Comparison of ENCODE assay signal across 7 cellular contexts in genomic region chr22:25235547-25236290, GRCh38. TPM values are rescaled to one million over a fixed set of nuclear protein-coding genes. Genes with fewer than 3 reads are reported as not detected.
DNase-seq lines count a peak whose midpoint lies in the region; ATAC-seq, FAIRE-seq and TF ChIP-seq lines count a peak whose summit lies in the region.

No MANE protein-coding gene starts in this region.

- H3K9me3 ChIP-seq in osteoblast (ENCODE audit: low read depth, low read length): no peaks in the 10 kb centered on the region
- H3K9me3 ChIP-seq in upper lobe of left lung: no peaks in the 10 kb centered on the region

- no peak for FAIRE-seq in frontal cortex (lab: Jason Lieb, UNC)

- 14 to 19% methylated on average over 21 to 30 of the region's 30 CpGs for WGBS in upper lobe of left lung, 2 donors

- H3K4me1 ChIP-seq in KMS-11 (ENCODE audit: low read depth, poor library complexity, severe bottlenecking) (no peaks in the 10 kb centered on the region), osteoblast (ENCODE audit: insufficient read depth, low read length) (no peaks in the 10 kb centered on the region), upper lobe of left lung (peaks cover 0 to 6% (median 2%) of the 10 kb centered on the region in 4 donors)

- H3K36me3 ChIP-seq in KMS-11 (ENCODE audit: insufficient read depth): no peaks in the 10 kb centered on the region
- no peaks in the 10 kb centered on the region for H3K36me3 ChIP-seq in osteoblast (ENCODE audit: insufficient read depth, low read length)
- no peaks in the 10 kb centered on the region for H3K36me3 ChIP-seq in upper lobe of left lung

- H3K4me2 ChIP-seq in KMS-11 (peak overlapping the region; percentile 49), osteoblast (ENCODE audit: insufficient read depth, low read length) (peak overlapping the region; percentile 43)

- no peaks in the 10 kb centered on the region for H3K27me3 ChIP-seq in KMS-11 (ENCODE audit: insufficient read depth, low read depth)
- H3K27me3 ChIP-seq in osteoblast (ENCODE audit: insufficient read depth, low read length): no peaks in the 10 kb centered on the region
- no peaks in the 10 kb centered on the region for H3K27me3 ChIP-seq in upper lobe of left lung

- peak; percentile 75 to 78 for ATAC-seq in upper lobe of left lung (ENCODE audit: low FRiP score in 2 of 2)

- TF ChIP-seq CTCF in GM12875 (IDR thresholded peaks at IDR 0.05; ENCODE audit: borderline replicate concordance, insufficient read depth, low read depth, low read length) (peak; percentile 88), KMS-11 (conservative IDR thresholded peaks at IDR 0.05; ENCODE audit: low read depth, low read length) (peak; percentile 79), osteoblast (IDR thresholded peaks at IDR 0.05; ENCODE audit: extremely low read depth, low read depth, low read length) (peak; percentile 63), upper lobe of left lung (IDR thresholded peaks at IDR 0.05) (peak in 5 of 6 experiments; percentile 49 to 75 (median 72))

- TF ChIP-seq POLR2A in upper lobe of left lung (IDR thresholded peaks at IDR 0.05): no peak

- H3K27ac ChIP-seq in KMS-11 (no peak overlapping the region), osteoblast (ENCODE audit: low read depth, low read length) (no peak overlapping the region), upper lobe of left lung (no peak overlapping the region)

- TF ChIP-seq EP300 in upper lobe of left lung (IDR thresholded peaks at IDR 0.05): no peak

- H4K20me1 ChIP-seq in KMS-11 (ENCODE audit: insufficient read depth) (no peaks in the 10 kb centered on the region), osteoblast (ENCODE audit: insufficient read depth, low read length) (no peaks in the 10 kb centered on the region)

- DNase-seq in RPMI8226 (peak; percentile 87), frontal cortex (ENCODE audit: low spot score in 2 of 2) (peak; percentile 48 to 90), osteoblast (ENCODE audit: insufficient read length, low spot score, missing footprints) (peak; percentile 99), upper lobe of left lung (peak; percentile 72 to 91)
- DNase-seq in activated effector memory CD4-positive, alpha-beta T cell treated with anti-CD3 and anti-CD28 coated beads, Interleukin-2, amount 50 U/mL, for 16 hours: peak; percentile 79

- H2AFZ ChIP-seq in KMS-11 (ENCODE audit: low read depth) (peak overlapping the region; percentile 99), osteoblast (ENCODE audit: low read length) (peak overlapping the region; percentile 51)

- H3K79me2 ChIP-seq in KMS-11 (ENCODE audit: insufficient read depth, low read depth) (no peaks in the 10 kb centered on the region), osteoblast (ENCODE audit: insufficient read depth, low read length) (no peaks in the 10 kb centered on the region)

- no peak overlapping the region for H3K4me3 ChIP-seq in GM12875 (ENCODE audit: low read depth, low read length)
- H3K4me3 ChIP-seq in KMS-11 (IDR thresholded peaks at IDR 0.05; ENCODE audit: insufficient read depth, low read depth, low read length): no peak overlapping the region
- no peak overlapping the region for H3K4me3 ChIP-seq in osteoblast (ENCODE audit: insufficient read depth, low read length)
- H3K4me3 ChIP-seq in upper lobe of left lung: no peak overlapping the region

- no peak overlapping the region for H3K9ac ChIP-seq in KMS-11

RNA-seq across cellular contexts. Expression of gene CRYBB2, which starts 16.3 kb away (rescaled TPM):
- total RNA-seq in frontal cortex: not detected
- total RNA-seq in osteoblast: not detected in 2 replicates
- under 1 TPM in 1 of 6 donors, not detected in 5; 0.30 TPM for total RNA-seq in upper lobe of left lung

RNA-seq across cellular contexts. Expression of gene CRYBB3, which starts 36.1 kb away (rescaled TPM):
- total RNA-seq in frontal cortex (not detected), osteoblast (not detected in 2 replicates), upper lobe of left lung (under 1 TPM in 2 of 6 donors, not detected in 4; 0.26 to 0.61 TPM)
